ENCODE assay signal across 1 cellular context in genomic region chr18:48931680-48932461, GRCh38.
TF ChIP-seq lines count a peak whose summit lies in the region.

No MANE protein-coding gene starts in this region.

TF ChIP-seq in HEK293, 187 proteins besides CTCF, POLR2A, EP300 and RAD21 (continued from another document):
- TF ChIP-seq GLIS2 (tag by site-specific recombination; IDR thresholded peaks at IDR 0.05) (peak; percentile 76), TCF7L2 (IDR thresholded peaks at IDR 0.05; ENCODE audit: borderline replicate concordance, low read depth, low read length) (no peak), ZNF211 (tag by site-specific recombination; IDR thresholded peaks at IDR 0.05; ENCODE audit: low read depth) (no peak), TRIM28 (IDR thresholded peaks at IDR 0.05; ENCODE audit: borderline replicate concordance, low read length) (no peak), ZNF561 (tag by site-specific recombination; IDR thresholded peaks at IDR 0.05; ENCODE audit: borderline replicate concordance) (no peak)
- TF ChIP-seq, protein P1, sequence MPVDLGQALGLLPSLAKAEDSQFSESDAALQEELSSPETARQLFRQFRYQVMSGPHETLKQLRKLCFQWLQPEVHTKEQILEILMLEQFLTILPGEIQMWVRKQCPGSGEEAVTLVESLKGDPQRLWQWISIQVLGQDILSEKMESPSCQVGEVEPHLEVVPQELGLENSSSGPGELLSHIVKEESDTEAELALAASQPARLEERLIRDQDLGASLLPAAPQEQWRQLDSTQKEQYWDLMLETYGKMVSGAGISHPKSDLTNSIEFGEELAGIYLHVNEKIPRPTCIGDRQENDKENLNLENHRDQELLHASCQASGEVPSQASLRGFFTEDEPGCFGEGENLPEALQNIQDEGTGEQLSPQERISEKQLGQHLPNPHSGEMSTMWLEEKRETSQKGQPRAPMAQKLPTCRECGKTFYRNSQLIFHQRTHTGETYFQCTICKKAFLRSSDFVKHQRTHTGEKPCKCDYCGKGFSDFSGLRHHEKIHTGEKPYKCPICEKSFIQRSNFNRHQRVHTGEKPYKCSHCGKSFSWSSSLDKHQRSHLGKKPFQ (tag by site-specific recombination; IDR thresholded peaks at IDR 0.05): 0 out of 2 replicates have a peak, but pooled peaks have one; percentile 12
